10 cellular contexts compared by ENCODE assay signal in genomic region chr17:18235743-18236256, GRCh38. TPM values are rescaled to one million over a fixed set of nuclear protein-coding genes. Genes with fewer than 3 reads are reported as not detected.
A peak's percentile ranks its signal among the peaks of the same experiment; 100 is the strongest.
DNase-seq lines count a peak whose midpoint lies in the region; ATAC-seq and TF ChIP-seq lines count a peak whose summit lies in the region.
"Had no signal": no experiment of that assay in that cellular context is flagged by ENCODE, and none has a peak within 500 bp of the region (broad histone marks: within the 10 kb centered on the region; RNA-seq: fewer than 3 reads in every experiment).

No MANE protein-coding gene starts in this region.

- H3K79me2 ChIP-seq in DND-41 (ENCODE audit: insufficient read depth, low read length) (peaks cover 3% of the 10 kb centered on the region; the same call in 1 of the 2 replicates), PC-9 (ENCODE audit: low read depth) (no peaks in the 10 kb centered on the region)

- H2AFZ ChIP-seq in DND-41 (ENCODE audit: low read depth, low read length) (no peak overlapping the region), PC-9 (no peak overlapping the region)

- no peak overlapping the region for H3K4me3 ChIP-seq in DND-41 (ENCODE audit: low read depth in 1 of 2, low read length in 2 of 2)
- no peak overlapping the region for H3K4me3 ChIP-seq in PC-9
- no peak overlapping the region for H3K4me3 ChIP-seq in skeletal muscle satellite cell (ENCODE audit: low read length)

- CTCF ChIA-PET in PC-9 (lab: Charles Lee), result interaction anchor here (0.6 to 1.0 kb wide), 5 partner anchors 10 to 22 kb away, joined by 3 to 18 read pairs (median 5); partner anchors contain the start of gene LLGL1

- no peaks in the 10 kb centered on the region for H3K9me2 ChIP-seq in PC-9 (ENCODE audit: insufficient read depth)

- H3K4me1 ChIP-seq in DND-41 (ENCODE audit: insufficient read depth, low read length) (no peaks in the 10 kb centered on the region), PC-9 (replicated peaks; ENCODE audit: insufficient read depth) (peaks cover 17% of the 10 kb centered on the region), skeletal muscle satellite cell (ENCODE audit: control insufficient read depth, insufficient read depth, low read length) (peaks cover 18% of the 10 kb centered on the region)

- peaks cover 7% of the 10 kb centered on the region; the same call in 1 of the 2 replicates for H3F3A ChIP-seq in PC-9 (ENCODE audit: insufficient read depth, low read depth)

- ATAC-seq in DND-41 (ENCODE audit: insufficient read depth, low read depth) (0 out of 3 replicates have a peak, but pooled peaks have one; percentile 18), left colon (no peak)

- H3K9me3 ChIP-seq in DND-41 (ENCODE audit: insufficient read depth, low read length, severe bottlenecking), result no peaks in the 10 kb centered on the region
- H3K9me3 ChIP-seq in PC-9 (ENCODE audit: insufficient read depth, low read depth), result no peaks in the 10 kb centered on the region
- no peaks in the 10 kb centered on the region for H3K9me3 ChIP-seq in skeletal muscle satellite cell (replicated peaks; ENCODE audit: low read length)

- H3K4me2 ChIP-seq in DND-41 (ENCODE audit: insufficient read depth, low read length) (no peak overlapping the region), PC-9 (peak overlapping the region; percentile 46), skeletal muscle satellite cell (ENCODE audit: low read length) (peak overlapping the region; percentile 64)

- H3K36me3 ChIP-seq in DND-41 (ENCODE audit: insufficient read depth, low read length), result peaks cover 65% of the 10 kb centered on the region
- no peaks in the 10 kb centered on the region for H3K36me3 ChIP-seq in PC-9 (ENCODE audit: low read depth)
- H3K36me3 ChIP-seq in skeletal muscle satellite cell (ENCODE audit: insufficient read depth, low read length), result peaks cover 53% of the 10 kb centered on the region

- intact Hi-C loops in PC-9 (cut with micrococcal nuclease; ENCODE audit: unreplicated experiment) (no loop called here), left colon (cut with DNase I, micrococcal nuclease) (no loop called here)

- H3K27me3 ChIP-seq in DND-41 (ENCODE audit: insufficient read depth, low read length, poor library complexity), result no peaks in the 10 kb centered on the region
- H3K27me3 ChIP-seq in PC-9 (ENCODE audit: insufficient read depth, low read depth), result no peaks in the 10 kb centered on the region
- H3K27me3 ChIP-seq in skeletal muscle satellite cell (ENCODE audit: control insufficient read depth, insufficient read depth, low read length), result no peaks in the 10 kb centered on the region

- no TSS peak for BruUV-seq in PC-9 (replicated peaks; lab: Mats Ljungman, UMichigan)

- H3K27ac ChIP-seq in DND-41 (ENCODE audit: low read length) (no peak overlapping the region), PC-9 (peak overlapping the region; percentile 46)

- H4K20me1 ChIP-seq in DND-41 (ENCODE audit: insufficient read depth, low read length) (peaks cover 5% of the 10 kb centered on the region; the same call in 1 of the 2 replicates), PC-9 (ENCODE audit: insufficient read depth) (no peaks in the 10 kb centered on the region)

- DNase-seq in DND-41 (no peak), PC-9 (peak; percentile 75 to 90), dermis blood vessel endothelial cell (peak; percentile 80), NCI-H1092 (lab: John Stamatoyannopoulos, UW) (no peak), NCI-H82 treated with DMSO at 0.1 percent for 48 hours (lab: John Stamatoyannopoulos, UW; ENCODE audit: unreplicated experiment) (no peak), NCI-H774 (lab: John Stamatoyannopoulos, UW) (no peak), left colon (no peak)
- DNase-seq: activated B cell treated with CpG ODN at 0.5 μM for 24 hours, NCI-H524 treated with DMSO at 0.1 percent for 48 hours had no signal

- H3K9ac ChIP-seq in DND-41 (ENCODE audit: low read depth, low read length), result no peak overlapping the region
- peak overlapping the region; percentile 67 for H3K9ac ChIP-seq in skeletal muscle satellite cell (ENCODE audit: low read depth, low read length)

- POLR2A ChIA-PET in PC-9 (lab: Charles Lee; ENCODE audit: unreplicated experiment), result interaction anchor here (0.6 to 1.1 kb wide), 6 partner anchors 12 to 151 kb away, joined by 4 to 15 read pairs (median 6); no protein-coding TSS in a partner anchor

- TF ChIP-seq CTCF in DND-41 (IDR thresholded peaks at IDR 0.05; ENCODE audit: borderline replicate concordance, extremely low read depth, low read length, poor library complexity, severe bottlenecking) (no peak), PC-9 (conservative IDR thresholded peaks at IDR 0.05) (no peak)

RNA-seq across cellular contexts. Expression of gene LLGL1, which starts 10.4 kb away (rescaled TPM):
- total RNA-seq in PC-9 (2021), result 44.9 and 57.6 TPM in 2 replicates
- 27.9 and 40.0 TPM in 2 replicates for total RNA-seq in dermis blood vessel endothelial cell
- 46.3 and 48.9 TPM in 2 replicates for total RNA-seq in skeletal muscle satellite cell (2012; rRNA removed)
- 1 to 10 TPM; 7.5 to 8.6 TPM for total RNA-seq in left colon

RNA-seq across cellular contexts. Expression of gene FLII, which starts 22.7 kb away (rescaled TPM):
- total RNA-seq in PC-9 (2021), result 430 and 434 TPM in 2 replicates
- 409 and 588 TPM in 2 replicates for total RNA-seq in dermis blood vessel endothelial cell
- total RNA-seq in skeletal muscle satellite cell (2012; rRNA removed), result 226 and 257 TPM in 2 replicates
- 100 to 1,000 TPM; 276 to 285 TPM for total RNA-seq in left colon

RNA-seq across cellular contexts. Expression of gene MIEF2, which starts 24.7 kb away (rescaled TPM):
- total RNA-seq in PC-9 (2021) (29.6 and 33.0 TPM in 2 replicates), dermis blood vessel endothelial cell (22.4 and 22.6 TPM in 2 replicates), left colon (10 to 100 TPM; 13.8 to 18.3 TPM)
- total RNA-seq in skeletal muscle satellite cell (2012; rRNA removed), result 8.6 and 10.9 TPM in 2 replicates

RNA-seq across cellular contexts. Expression of gene ALKBH5, which starts 52.2 kb away (rescaled TPM):
- total RNA-seq in PC-9 (2021) (101 and 117 TPM in 2 replicates), dermis blood vessel endothelial cell (95.1 and 104 TPM in 2 replicates), left colon (10 to 100 TPM; 83.7 to 89.8 TPM)
- 94.8 and 165 TPM in 2 replicates for total RNA-seq in skeletal muscle satellite cell (2012; rRNA removed)

Comparison
In these comparisons a context has a peak if more than half of its experiments do, and no peak if none do; other contexts are left out.
1. DNase-seq: peak in PC-9 (2 of 2) and dermis blood vessel endothelial cell (single experiment); none in DND-41 (single experiment), NCI-H1092 (single experiment), NCI-H82 treated with DMSO at 0.1 percent for 48 hours (single experiment), NCI-H774 (single experiment) and left colon (0 of 2).